In genomic region chr11:119306373-119306890, GRCh38 we compare ENCODE assay signal across 9 cellular contexts. TPM values are rescaled to one million over a fixed set of nuclear protein-coding genes. Genes with fewer than 3 reads are reported as not detected.
DNase-seq lines count a peak whose midpoint lies in the region; ATAC-seq and TF ChIP-seq lines count a peak whose summit lies in the region.
"Had no signal": no experiment of that assay in that cellular context is flagged by ENCODE, and none has a peak within 500 bp of the region (broad histone marks: within the 10 kb centered on the region; RNA-seq: fewer than 3 reads in every experiment).

No MANE protein-coding gene starts in this region.

- H3K9me3 Mint-ChIP-seq in CD8-positive, alpha-beta T cell: no peaks in the 10 kb centered on the region

- H3K4me1 ChIP-seq in CD8-positive, alpha-beta T cell (ENCODE audit: insufficient read depth, low read length): peaks cover 30% of the 10 kb centered on the region
- H3K4me1 ChIP-seq in neuronal stem cell (ENCODE audit: control insufficient read depth in 2 of 2, insufficient read depth in 1 of 2, low read depth in 1 of 2, low read length in 2 of 2): peaks cover 2 to 8% of the 10 kb centered on the region in 2 donors
- H3K4me1 ChIP-seq in Peyer's patch: no peaks in the 10 kb centered on the region

- H3K27ac ChIP-seq in CD8-positive, alpha-beta T cell (ENCODE audit: low read depth, low read length): peak overlapping the region; percentile 42
- H3K27ac ChIP-seq in coronary artery (peak overlapping the region; percentile 95), neuronal stem cell (replicated peaks; ENCODE audit: low read length) (peak overlapping the region; percentile 25), Peyer's patch (peak overlapping the region in 2 of 4 donors; percentile 41 to 59)

- H3K79me1 ChIP-seq in neuronal stem cell (ENCODE audit: low read depth, low read length): no peaks in the 10 kb centered on the region

- H3K9me3 ChIP-seq in CD8-positive, alpha-beta T cell (ENCODE audit: low read length): no peaks in the 10 kb centered on the region
- H3K9me3 ChIP-seq in T-helper 17 cell (ENCODE audit: control insufficient read depth, low read length, poor library complexity, severe bottlenecking) (no peaks in the 10 kb centered on the region), neuronal stem cell (replicated peaks in 1 of 2; ENCODE audit: control insufficient read depth in 2 of 2, insufficient read depth in 1 of 2, low read depth in 1 of 2, low read length in 2 of 2) (no peaks in the 10 kb centered on the region), Peyer's patch (no peaks in the 10 kb centered on the region)

- no peak overlapping the region for H2AFZ ChIP-seq in neuronal stem cell (ENCODE audit: low read length)

- no peak overlapping the region for H4K91ac ChIP-seq in neuronal stem cell (ENCODE audit: low read depth, low read length, poor library complexity)

- TF ChIP-seq CTCF in CD8-positive, alpha-beta T cell (IDR thresholded peaks at IDR 0.05): no peak
- TF ChIP-seq CTCF in coronary artery (IDR thresholded peaks at IDR 0.05) (no peak), Peyer's patch (IDR thresholded peaks at IDR 0.05) (no peak)

- H3K36me3 Mint-ChIP-seq in CD8-positive, alpha-beta T cell: peaks cover 43% of the 10 kb centered on the region
- H3K36me3 Mint-ChIP-seq in T-helper 17 cell (ENCODE audit: low read depth): peaks cover 2% of the 10 kb centered on the region

- H3K4me3 Mint-ChIP-seq in CD8-positive, alpha-beta T cell: peak overlapping the region; percentile 74
- no peak overlapping the region for H3K4me3 Mint-ChIP-seq in T-helper 17 cell

- POLR2A ChIA-PET in CD8-positive, alpha-beta T cell (lab: Charles Lee): interaction anchor here (1.1 to 1.8 kb wide), 3 partner anchors 8 to 15 kb away, joined by 3 to 4 read pairs (median 3); partner anchors contain the start of gene MCAM

- no peak overlapping the region for H3K4me3 ChIP-seq in CD8-positive, alpha-beta T cell (ENCODE audit: low read depth, low read length)
- H3K4me3 ChIP-seq in coronary artery (peak overlapping the region; percentile 48), neuronal stem cell (ENCODE audit: low read length in 2 of 2) (peak overlapping the region in 1 of 2 donors; percentile 56), Peyer's patch (no peak overlapping the region)

- ATAC-seq in CD8-positive, alpha-beta T cell: peak; percentile 95
- ATAC-seq in T-helper 17 cell: peak; percentile 94
- ATAC-seq in GM19455 (IDR thresholded peaks at IDR 0.05; ENCODE audit: unreplicated experiment): no peak
- ATAC-seq: left colon had no signal

- no peak overlapping the region for H3K18ac ChIP-seq in neuronal stem cell (ENCODE audit: low read length)

- no peaks in the 10 kb centered on the region for H3K36me3 ChIP-seq in CD8-positive, alpha-beta T cell (ENCODE audit: insufficient read depth, low read length)
- H3K36me3 ChIP-seq in neuronal stem cell (replicated peaks in 1 of 2; ENCODE audit: control insufficient read depth in 2 of 2, insufficient read depth in 2 of 2, low read length in 2 of 2) (peaks cover 30 to 75% of the 10 kb centered on the region in 2 donors), Peyer's patch (peaks cover 0 to 32% (median 0%) of the 10 kb centered on the region in 3 donors)

- no peak for TF ChIP-seq POLR2A in Peyer's patch (IDR thresholded peaks at IDR 0.05)

- H3K27me3 ChIP-seq in CD8-positive, alpha-beta T cell (ENCODE audit: insufficient read depth, low read length): no peaks in the 10 kb centered on the region
- H3K27me3 ChIP-seq in neuronal stem cell (ENCODE audit: control insufficient read depth in 3 of 3, insufficient read depth in 3 of 3, low read depth in 1 of 3, low read length in 3 of 3) (no peaks in the 10 kb centered on the region), Peyer's patch (no peaks in the 10 kb centered on the region)

- no peaks in the 10 kb centered on the region for H3K27me3 Mint-ChIP-seq in CD8-positive, alpha-beta T cell (ENCODE audit: low read depth)
- no peaks in the 10 kb centered on the region for H3K27me3 Mint-ChIP-seq in T-helper 17 cell

- no peak overlapping the region for H2BK15ac ChIP-seq in neuronal stem cell (ENCODE audit: low read length)

- peaks cover 35% of the 10 kb centered on the region for H3K4me1 Mint-ChIP-seq in CD8-positive, alpha-beta T cell (ENCODE audit: low read depth)
- H3K4me1 Mint-ChIP-seq in T-helper 17 cell: peaks cover 20% of the 10 kb centered on the region

- H3K23ac ChIP-seq in neuronal stem cell (ENCODE audit: low read depth, low read length, poor library complexity): no peak overlapping the region

- H2BK12ac ChIP-seq in neuronal stem cell (ENCODE audit: low read length): no peak overlapping the region

- intact Hi-C loops in CD8-positive, alpha-beta T cell (cut with DNase I, micrococcal nuclease): loop anchor here (1.0 to 10.0 kb wide), 2 partner anchors 15 to 702 kb away; partner anchors contain the start of gene PHLDB1 (in 1 of the 2)

- no peak overlapping the region for H4K8ac ChIP-seq in neuronal stem cell (ENCODE audit: low read depth, low read length)

- no peak overlapping the region for H2BK120ac ChIP-seq in neuronal stem cell (ENCODE audit: low read depth, low read length)

- no peak overlapping the region for H3K14ac ChIP-seq in neuronal stem cell (ENCODE audit: low read length)

- peak in 2 of 7 experiments; percentile 61 to 80 for DNase-seq in CD8-positive, alpha-beta T cell
- DNase-seq in T-helper 17 cell (no peak), coronary artery (ENCODE audit: low spot score) (peak; percentile 93), neuronal stem cell (ENCODE audit: low spot score) (no peak), midbrain (lab: John Stamatoyannopoulos, UW) (no peak), Peyer's patch (no peak)
- no peak for DNase-seq in activated effector memory CD4-positive, alpha-beta T cell treated with Interleukin-2 at 50 U/mL for 16 hours
- DNase-seq: left colon had no signal

- H3K4me2 ChIP-seq in neuronal stem cell (ENCODE audit: insufficient read depth, low read length, poor library complexity, severe bottlenecking): no peak overlapping the region

- H2AK5ac ChIP-seq in neuronal stem cell (ENCODE audit: low read depth, low read length): no peak overlapping the region

- CTCF ChIA-PET in CD8-positive, alpha-beta T cell (lab: Charles Lee): interaction anchor here (1.6 to 3.8 kb wide), 4 partner anchors 9 to 101 kb away, joined by 6 to 35 read pairs (median 8); partner anchors contain the start of gene CBL

- H2BK5ac ChIP-seq in neuronal stem cell (ENCODE audit: low read length): no peak overlapping the region

- H3K4ac ChIP-seq in neuronal stem cell (ENCODE audit: low read length): no peak overlapping the region

- WGBS in neuronal stem cell (ENCODE audit: extremely low coverage in 2 of 2, insufficient read length in 2 of 2, insufficient replicate concordance in 1 of 2), 2 donors: no CpG with 5 or more reads among the region's 5 CpGs

- H3K9ac ChIP-seq in neuronal stem cell (ENCODE audit: low read depth, low read length, poor library complexity): no peak overlapping the region

- peak overlapping the region; percentile 99 for H3K27ac Mint-ChIP-seq in CD8-positive, alpha-beta T cell
- peak overlapping the region; percentile 24 for H3K27ac Mint-ChIP-seq in T-helper 17 cell

RNA-seq across cellular contexts. Expression of gene MCAM, which starts 10.5 kb away (rescaled TPM):
- 10 to 100 TPM; 16.1 to 18.3 TPM for total RNA-seq in CD8-positive, alpha-beta T cell
- total RNA-seq in T-helper 17 cell: 10 to 100 TPM; 25.6 to 54.0 TPM
- polyA plus RNA-seq in neuronal stem cell (2013, experiment 1 of 2): 20.2 TPM
- 19.8 TPM for polyA plus RNA-seq in neuronal stem cell (2013, experiment 2 of 2)
- total RNA-seq in Peyer's patch: 100 to 1,000 TPM in 1 of 4 donors, 10 to 100 TPM in 3; 27.5 to 112 (median 66.2) TPM

RNA-seq across cellular contexts. Expression of gene RNF26, which starts 27.9 kb away (rescaled TPM):
- 10 to 100 TPM; 20.9 TPM for total RNA-seq in CD8-positive, alpha-beta T cell
- total RNA-seq in T-helper 17 cell: 10 to 100 TPM; 15.3 to 19.0 TPM
- 79.3 TPM for polyA plus RNA-seq in neuronal stem cell (2013, experiment 1 of 2)
- 79.8 TPM for polyA plus RNA-seq in neuronal stem cell (2013, experiment 2 of 2)
- 10 to 100 TPM; 15.5 to 23.4 (median 16.5) TPM for total RNA-seq in Peyer's patch

RNA-seq across cellular contexts. Expression of gene C1QTNF5, which starts 34.3 kb away (rescaled TPM):
- not detected for total RNA-seq in CD8-positive, alpha-beta T cell
- total RNA-seq in T-helper 17 cell (not detected), Peyer's patch (10 to 100 TPM; 10.3 to 26.4 (median 11.8) TPM)
- 3.1 TPM for polyA plus RNA-seq in neuronal stem cell (2013, experiment 1 of 2)
- polyA plus RNA-seq in neuronal stem cell (2013, experiment 2 of 2): 3.3 TPM

RNA-seq across cellular contexts. Expression of gene MFRP, which starts 40.1 kb away (rescaled TPM):
- not detected for total RNA-seq in CD8-positive, alpha-beta T cell
- total RNA-seq in T-helper 17 cell (not detected), Peyer's patch (not detected)
- polyA plus RNA-seq in neuronal stem cell (2013, experiment 1 of 2): not detected
- not detected for polyA plus RNA-seq in neuronal stem cell (2013, experiment 2 of 2)
- total RNA-seq: left colon had no signal

Comparison
In these comparisons a context has a peak if more than half of its experiments do, and no peak if none do; other contexts are left out.
1. RNA of gene C1QTNF5, which starts 34.3 kb away (total RNA-seq): 10.3 to 26.4 TPM in Peyer's patch; not detected in CD8-positive, alpha-beta T cell and not detected in T-helper 17 cell; every median in the first group is over 10 times any median in the second.